26 cellular contexts compared by ENCODE assay signal in the genomic region with DNA sequence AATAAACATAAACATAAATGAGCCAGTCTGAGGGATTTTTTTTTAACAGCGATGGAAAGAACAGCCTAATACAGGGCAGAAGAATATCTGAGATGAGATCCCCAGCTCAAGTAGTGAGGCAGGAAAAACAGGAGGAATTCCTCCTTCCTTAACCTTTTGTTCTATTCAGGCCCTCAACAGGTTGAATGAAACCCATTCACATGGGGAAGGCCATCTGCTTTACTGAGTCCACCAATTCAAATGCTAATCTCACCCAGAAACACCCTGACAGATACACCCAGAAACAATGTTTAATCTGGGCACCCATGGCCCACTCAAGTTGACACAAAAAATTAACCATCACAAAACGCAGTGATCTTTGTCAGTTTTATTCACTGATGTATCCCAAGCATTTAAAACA. TPM values are rescaled to one million over a fixed set of nuclear protein-coding genes. Genes with fewer than 3 reads are reported as not detected.
"Had no signal": no experiment of that assay in that cellular context is flagged by ENCODE, and none has a peak within 500 bp of the region (broad histone marks: within the 10 kb centered on the region; RNA-seq: fewer than 3 reads in every experiment).

No MANE protein-coding gene starts in this region.

- H3K27me3 ChIP-seq: breast epithelium, esophagus squamous epithelium, gastrocnemius medialis had no signal

- ATAC-seq: effector memory CD8-positive, alpha-beta T cell; gastrocnemius medialis; natural killer cell; right cardiac atrium had no signal

- H3K36me3 Mint-ChIP-seq: activated naive CD8-positive, alpha-beta T cell treated with anti-CD3 and anti-CD28 coated beads for 36 hours; mesothelial cell of epicardium; natural killer cell had no signal

- H3K9ac ChIP-seq: parathyroid adenoma had no signal

- H3K36me3 ChIP-seq: breast epithelium, esophagus squamous epithelium, gastrocnemius medialis, left ventricle myocardium inferior, thoracic aorta had no signal

- DNase-seq: activated CD4-positive, alpha-beta T cell treated with anti-CD3 and anti-CD28 coated beads for 4 hours; activated CD4-positive, alpha-beta T cell treated with anti-CD3 and anti-CD28 coated beads, Interleukin-2, amount 50 U/mL, for 48 hours; activated CD4-positive, CD25-positive, alpha-beta regulatory T cell; activated naive CD4-positive, alpha-beta T cell treated with Interleukin-2 at 50 U/mL for 16 hours; activated naive CD8-positive, alpha-beta T cell treated with anti-CD3 and anti-CD28 coated beads for 36 hours; activated T-cell treated with anti-CD3 and anti-CD28 coated beads, Interleukin-2, amount 50 U/mL, for 48 hours; effector memory CD8-positive, alpha-beta T cell; esophagus squamous epithelium; gastrocnemius medialis; hippocampal formation; left ventricle myocardium inferior; natural killer cell; right cardiac atrium; stimulated activated CD4-positive, alpha-beta T cell treated with anti-CD3 and anti-CD28 coated beads, Interleukin-4, amount 100 ng/mL, for 24 hours; stimulated activated naive CD4-positive, alpha-beta T cell treated with Interleukin-2 at 50 U/mL for 16 hours; T1000 had no signal

- H3K27me3 Mint-ChIP-seq: central memory CD8-positive, alpha-beta T cell; effector memory CD8-positive, alpha-beta T cell had no signal

- H3K9me3 ChIP-seq: breast epithelium, esophagus squamous epithelium, gastrocnemius medialis, left ventricle myocardium inferior, thoracic aorta had no signal

- H3K4me1 ChIP-seq: breast epithelium, esophagus squamous epithelium, gastrocnemius medialis, left ventricle myocardium inferior, parathyroid adenoma had no signal

- H3K27ac Mint-ChIP-seq: activated naive CD8-positive, alpha-beta T cell treated with anti-CD3 and anti-CD28 coated beads for 36 hours; effector memory CD8-positive, alpha-beta T cell; mesothelial cell of epicardium; natural killer cell; T-helper 1 cell treated with Interleukin-12 subunit alpha and Interleukin-12 subunit beta and Interleukin-4 antibody, amounts not matched to agents 30 μg/mL and 1 μg/mL, for 36 hours had no signal

- H3K4me3 ChIP-seq: breast epithelium, esophagus squamous epithelium, gastrocnemius medialis, left ventricle myocardium inferior, thoracic aorta had no signal

- H3K4me3 Mint-ChIP-seq: activated naive CD8-positive, alpha-beta T cell treated with anti-CD3 and anti-CD28 coated beads for 36 hours; central memory CD8-positive, alpha-beta T cell; effector memory CD8-positive, alpha-beta T cell; mesothelial cell of epicardium; natural killer cell; T-helper 1 cell treated with Interleukin-12 subunit alpha and Interleukin-12 subunit beta and Interleukin-4 antibody, amounts not matched to agents 30 μg/mL and 1 μg/mL, for 36 hours had no signal

- H3K4me1 Mint-ChIP-seq: activated naive CD8-positive, alpha-beta T cell treated with anti-CD3 and anti-CD28 coated beads for 36 hours; central memory CD8-positive, alpha-beta T cell; mesothelial cell of epicardium; natural killer cell had no signal

- FAIRE-seq: colon had no signal

- H3K9me3 Mint-ChIP-seq: activated naive CD8-positive, alpha-beta T cell treated with anti-CD3 and anti-CD28 coated beads for 36 hours; central memory CD8-positive, alpha-beta T cell; mesothelial cell of epicardium; T-helper 1 cell treated with Interleukin-12 subunit alpha and Interleukin-12 subunit beta and Interleukin-4 antibody, amounts not matched to agents 30 μg/mL and 1 μg/mL, for 36 hours had no signal

RNA-seq across cellular contexts. Expression of a gene that starts 45.5 kb away (rescaled TPM):
- total RNA-seq: activated naive CD8-positive, alpha-beta T cell treated with anti-CD3 and anti-CD28 coated beads for 36 hours; dermis microvascular lymphatic vessel endothelial cell; esophagus squamous epithelium; gastrocnemius medialis; left ventricle myocardium inferior; lung microvascular endothelial cell; mesothelial cell of epicardium; natural killer cell; pulmonary artery endothelial cell; right cardiac atrium; thoracic aorta had no signal
- polyA plus RNA-seq: right cardiac atrium had no signal
